ENCODE assay signal across 20 cellular contexts in genomic region chr3:14368146-14368545, GRCh38.
"Had no signal": no experiment of that assay in that cellular context is flagged by ENCODE, and none has a peak within 500 bp of the region (broad histone marks: within the 10 kb centered on the region; RNA-seq: fewer than 3 reads in every experiment).

No MANE protein-coding gene starts in this region.

- H3K36me3 ChIP-seq: colonic mucosa, esophagus squamous epithelium, neural progenitor cell, prostate gland, right atrium auricular region, spleen, suprapubic skin, transverse colon, vagina had no signal

- ATAC-seq: naive thymus-derived CD4-positive, alpha-beta T cell; stimulated activated memory B cell treated with anti-CD40 and anti-IgM and Interleukin-4, amounts not matched to agents 10 μg/mL and 1 μg/mL and 100 μg/mL, for 72 hours had no signal

- H3K27me3 ChIP-seq: colonic mucosa, neural progenitor cell, right atrium auricular region, transverse colon, vagina had no signal

- H3K9me3 ChIP-seq: colonic mucosa, esophagus squamous epithelium, prostate gland, right atrium auricular region, spleen, suprapubic skin, transverse colon, vagina had no signal

- DNase-seq: colonic mucosa; effector CD8-positive, alpha-beta T cell; erythroblast; esophagus squamous epithelium; hypothalamus; immature natural killer cell; mesendoderm; midbrain; naive thymus-derived CD4-positive, alpha-beta T cell; nucleus accumbens; spleen; stimulated activated CD4-positive, alpha-beta T cell treated with anti-CD3 and anti-CD28 coated beads, Interleukin-4, amount 100 ng/mL, for 4 hours; transverse colon had no signal

- H3K4me3 ChIP-seq: colonic mucosa, esophagus squamous epithelium, neural progenitor cell, prostate gland, right atrium auricular region, skin epidermis, spleen, suprapubic skin, transverse colon, vagina had no signal

- H3K27ac ChIP-seq: colonic mucosa, esophagus squamous epithelium, neural progenitor cell, prostate gland, right atrium auricular region, skin epidermis, spleen, suprapubic skin, transverse colon, vagina had no signal
